14 cellular contexts compared by ENCODE assay signal in genomic region chr6:25132934-25133333, GRCh38.
DNase-seq lines count a peak whose midpoint lies in the region; ATAC-seq and TF ChIP-seq lines count a peak whose summit lies in the region.
"Had no signal": no experiment of that assay in that cellular context is flagged by ENCODE, and none has a peak within 500 bp of the region (broad histone marks: within the 10 kb centered on the region; RNA-seq: fewer than 3 reads in every experiment).

No MANE protein-coding gene starts in this region.

- H3K4me1 Mint-ChIP-seq in activated CD4-positive, alpha-beta memory T cell treated with anti-CD3 and anti-CD28 coated beads for 36 hours (ENCODE audit: low read depth): peaks cover 63% of the 10 kb centered on the region
- peaks cover 23% of the 10 kb centered on the region for H3K4me1 Mint-ChIP-seq in memory B cell

- POLR2A ChIA-PET in activated CD4-positive, alpha-beta memory T cell treated with anti-CD3 and anti-CD28 coated beads for 36 hours (lab: Charles Lee): no interaction called here

- peaks cover 15% of the 10 kb centered on the region for H3K9me3 Mint-ChIP-seq in activated CD4-positive, alpha-beta memory T cell treated with anti-CD3 and anti-CD28 coated beads for 36 hours
- H3K9me3 Mint-ChIP-seq in memory B cell: peaks cover 4% of the 10 kb centered on the region

- H3K4me3 Mint-ChIP-seq in activated CD4-positive, alpha-beta memory T cell treated with anti-CD3 and anti-CD28 coated beads for 36 hours: peak overlapping the region; percentile 48
- no peak overlapping the region for H3K4me3 Mint-ChIP-seq in memory B cell

- H3K36me3 Mint-ChIP-seq in activated CD4-positive, alpha-beta memory T cell treated with anti-CD3 and anti-CD28 coated beads for 36 hours: peaks cover 89% of the 10 kb centered on the region
- peaks cover 28% of the 10 kb centered on the region for H3K36me3 Mint-ChIP-seq in memory B cell

- no peaks in the 10 kb centered on the region for H3K27me3 ChIP-seq in right atrium auricular region
- H3K27me3 ChIP-seq: foreskin keratinocyte, neutrophil, right lobe of liver had no signal

- ATAC-seq in left cardiac atrium (no peak), memory B cell (ENCODE audit: low read depth) (no peak), GM21737 (IDR thresholded peaks at IDR 0.05; ENCODE audit: unreplicated experiment) (no peak), HG03025 (IDR thresholded peaks at IDR 0.05; ENCODE audit: low FRiP score, unreplicated experiment) (no peak)
- ATAC-seq: foreskin keratinocyte, right lobe of liver had no signal

- no peak for DNase-seq in right atrium auricular region (ENCODE audit: low spot score)
- DNase-seq in left cardiac atrium: no peak
- no peak for DNase-seq in activated CD4-positive, alpha-beta memory T cell treated with anti-CD3 and anti-CD28 coated beads for 36 hours
- DNase-seq in memory B cell (ENCODE audit: low spot score in 2 of 2): no peak
- no peak for DNase-seq in SKM-1 treated with dmso at 0.1 percent for 144 hours (lab: John Stamatoyannopoulos, UW; ENCODE audit: unreplicated experiment)
- DNase-seq: central memory CD4-positive, alpha-beta T cell; foreskin keratinocyte; NCI-H2107; NK-92 treated with Interleukin-12 subunit alpha and Interleukin-12 subunit beta, amount 100 ng/mL, for 24 hours; right lobe of liver; T-helper 9 cell had no signal

- intact Hi-C loops in left cardiac atrium (cut with DNase I): no loop called here
- intact Hi-C loops in activated CD4-positive, alpha-beta memory T cell treated with anti-CD3 and anti-CD28 coated beads for 36 hours (cut with micrococcal nuclease): no loop called here

- H3K27ac Mint-ChIP-seq in activated CD4-positive, alpha-beta memory T cell treated with anti-CD3 and anti-CD28 coated beads for 36 hours: peak overlapping the region; percentile 9
- peak overlapping the region; percentile 54 for H3K27ac Mint-ChIP-seq in memory B cell

- TF ChIP-seq CTCF in right atrium auricular region (IDR thresholded peaks at IDR 0.05): no peak

- H3K4me3 ChIP-seq in right atrium auricular region: no peak overlapping the region
- H3K4me3 ChIP-seq: right lobe of liver had no signal

- H3K4me1 ChIP-seq in right atrium auricular region: peaks cover 0 to 15% of the 10 kb centered on the region in 2 donors
- H3K4me1 ChIP-seq: foreskin keratinocyte had no signal

- H3K27ac ChIP-seq in right atrium auricular region: peak overlapping the region; percentile 50 to 89
- H3K27ac ChIP-seq: foreskin keratinocyte, neutrophil, right lobe of liver had no signal

- H3K36me3 ChIP-seq in right atrium auricular region: no peaks in the 10 kb centered on the region
- H3K36me3 ChIP-seq: neutrophil, right lobe of liver had no signal

- CTCF ChIA-PET in activated CD4-positive, alpha-beta memory T cell treated with anti-CD3 and anti-CD28 coated beads for 36 hours (lab: Charles Lee): no interaction called here

- no peaks in the 10 kb centered on the region for H3K27me3 Mint-ChIP-seq in activated CD4-positive, alpha-beta memory T cell treated with anti-CD3 and anti-CD28 coated beads for 36 hours
- H3K27me3 Mint-ChIP-seq in memory B cell: no peaks in the 10 kb centered on the region

- peaks cover 0 to 6% of the 10 kb centered on the region in 2 donors for H3K9me3 ChIP-seq in right atrium auricular region
- H3K9me3 ChIP-seq: neutrophil, right lobe of liver had no signal
